Comparison of ENCODE assay signal across 20 cellular contexts in the genomic region with DNA sequence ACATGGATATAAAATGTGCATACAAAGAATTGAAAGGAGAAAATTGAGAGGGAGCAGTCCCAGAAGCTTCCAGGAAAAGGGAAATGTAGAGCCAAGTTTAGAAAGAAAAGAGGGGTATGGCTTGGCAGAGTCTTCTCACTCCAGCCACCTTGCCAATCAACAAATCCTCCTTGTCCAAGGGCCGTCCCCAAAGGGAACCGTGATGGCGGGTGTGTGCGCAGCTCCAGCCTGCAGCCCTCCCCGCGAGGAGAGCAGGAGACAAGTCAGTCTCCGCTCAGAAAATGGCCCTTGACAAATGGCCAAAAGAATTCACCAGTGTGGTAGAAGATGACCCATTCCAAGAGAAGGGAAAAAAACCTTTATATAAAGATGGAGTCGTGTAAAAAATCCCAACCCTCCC.
"Had no signal": no experiment of that assay in that cellular context is flagged by ENCODE, and none has a peak within 500 bp of the region (broad histone marks: within the 10 kb centered on the region; RNA-seq: fewer than 3 reads in every experiment).

No MANE protein-coding gene starts in this region.

- H3K36me3 Mint-ChIP-seq: naive B cell; stimulated activated naive B cell treated with anti-CD40 and anti-IgM and Interleukin-4, amounts not matched to agents 10 μg/mL and 1 μg/mL and 100 μg/mL, for 72 hours had no signal

- H3K9me3 Mint-ChIP-seq: endodermal cell; nephron; stimulated activated naive B cell treated with anti-CD40 and anti-IgM and Interleukin-4, amounts not matched to agents 10 μg/mL and 1 μg/mL and 100 μg/mL, for 72 hours; stimulated activated naive CD8-positive, alpha-beta T cell treated with anti-CD3 and anti-CD28 coated beads, Interleukin-15, amount 100 ng/mL, for 72 hours had no signal

- H3K4me3 Mint-ChIP-seq: endodermal cell; naive B cell; nephron; stimulated activated naive B cell treated with anti-CD40 and anti-IgM and Interleukin-4, amounts not matched to agents 10 μg/mL and 1 μg/mL and 100 μg/mL, for 72 hours; stimulated activated naive CD8-positive, alpha-beta T cell treated with anti-CD3 and anti-CD28 coated beads, Interleukin-15, amount 100 ng/mL, for 72 hours had no signal

- H3K79me2 ChIP-seq: hepatocyte had no signal

- FAIRE-seq: endothelial cell of umbilical vein had no signal

- H3K9me3 ChIP-seq: colonic mucosa, psoas muscle, right lobe of liver, testis, tibial nerve had no signal

- DNase-seq: colonic mucosa; dermis blood vessel endothelial cell; effector CD4-positive, alpha-beta T cell; endodermal cell; erythroblast; left colon; mesendoderm; naive B cell; psoas muscle; right lobe of liver; stimulated activated CD4-positive, alpha-beta T cell treated with anti-CD3 and anti-CD28 coated beads, Interleukin-1b, Interleukin-23, amount 100 ng/mL, for 48 hours; stimulated activated CD4-positive, alpha-beta T cell treated with anti-CD3 and anti-CD28 coated beads, Interleukin-4, amount 100 ng/mL, for 4 hours; stimulated activated naive B cell treated with anti-CD40 and anti-IgM and Interleukin-4, amounts not matched to agents 10 μg/mL and 1 μg/mL and 100 μg/mL, for 72 hours; stimulated activated naive CD8-positive, alpha-beta T cell treated with anti-CD3 and anti-CD28 coated beads, Interleukin-15, amount 100 ng/mL, for 72 hours; testis had no signal

- H3K36me3 ChIP-seq: colonic mucosa, right lobe of liver, tibial nerve had no signal

- H3K27me3 Mint-ChIP-seq: stimulated activated naive CD8-positive, alpha-beta T cell treated with anti-CD3 and anti-CD28 coated beads, Interleukin-15, amount 100 ng/mL, for 72 hours had no signal

- H3K27ac Mint-ChIP-seq: endodermal cell; naive B cell; stimulated activated naive B cell treated with anti-CD40 and anti-IgM and Interleukin-4, amounts not matched to agents 10 μg/mL and 1 μg/mL and 100 μg/mL, for 72 hours; stimulated activated naive CD8-positive, alpha-beta T cell treated with anti-CD3 and anti-CD28 coated beads, Interleukin-15, amount 100 ng/mL, for 72 hours had no signal

- H2AFZ ChIP-seq: hepatocyte had no signal

- H3K27ac ChIP-seq: colonic mucosa, foreskin keratinocyte, hepatocyte, psoas muscle, right lobe of liver, testis, tibial nerve had no signal

- ATAC-seq: foreskin keratinocyte; left colon; psoas muscle; right lobe of liver; stimulated activated naive B cell treated with anti-CD40 and anti-IgM and Interleukin-4, amounts not matched to agents 10 μg/mL and 1 μg/mL and 100 μg/mL, for 72 hours; stimulated activated naive CD8-positive, alpha-beta T cell treated with anti-CD3 and anti-CD28 coated beads, Interleukin-15, amount 100 ng/mL, for 72 hours had no signal

- H3K4me3 ChIP-seq: colonic mucosa, hepatocyte, psoas muscle, right lobe of liver, testis, tibial nerve had no signal

- H3K27me3 ChIP-seq: colonic mucosa, foreskin keratinocyte, hepatocyte, right lobe of liver, testis, tibial nerve had no signal

- H3K4me1 ChIP-seq: colonic mucosa, foreskin keratinocyte, psoas muscle, right lobe of liver, testis, tibial nerve had no signal

- H3K4me1 Mint-ChIP-seq: naive B cell; stimulated activated naive B cell treated with anti-CD40 and anti-IgM and Interleukin-4, amounts not matched to agents 10 μg/mL and 1 μg/mL and 100 μg/mL, for 72 hours; stimulated activated naive CD8-positive, alpha-beta T cell treated with anti-CD3 and anti-CD28 coated beads, Interleukin-15, amount 100 ng/mL, for 72 hours had no signal
